ENCODE assay signal across 27 cellular contexts in the genomic region with DNA sequence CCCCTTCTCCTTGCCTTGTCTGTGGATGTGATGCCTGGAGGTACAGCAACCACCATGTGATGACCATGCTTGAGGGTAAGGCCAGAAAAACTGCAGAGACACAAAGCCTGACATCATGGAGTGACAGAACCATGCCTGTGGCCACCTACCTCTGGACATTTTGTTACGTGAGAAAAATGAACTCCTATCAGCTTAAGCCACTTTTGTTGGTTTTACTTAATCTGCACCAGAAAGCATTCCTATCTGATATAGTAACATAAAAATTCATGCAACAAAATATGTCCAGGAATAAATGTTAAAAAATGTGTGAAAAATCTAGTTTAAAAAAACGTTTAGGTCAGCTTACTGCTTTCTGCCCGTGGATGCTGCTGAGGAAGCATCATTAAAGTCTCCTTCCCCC. TPM values are rescaled to one million over a fixed set of nuclear protein-coding genes. Genes with fewer than 3 reads are reported as not detected.
"Had no signal": no experiment of that assay in that cellular context is flagged by ENCODE, and none has a peak within 500 bp of the region (broad histone marks: within the 10 kb centered on the region; RNA-seq: fewer than 3 reads in every experiment).

No MANE protein-coding gene starts in this region.

- H3K4me1 ChIP-seq: pancreas, prostate gland, upper lobe of left lung, vagina had no signal

- H3K27me3 ChIP-seq: neutrophil, pancreas, upper lobe of left lung, vagina had no signal

- ATAC-seq: activated CD4-positive, alpha-beta T cell treated with anti-CD3 and anti-CD28 coated beads for 36 hours; activated CD8-positive, alpha-beta memory T cell treated with anti-CD3 and anti-CD28 coated beads, Interleukin-2, amount 10 ng/mL, durations not matched to agents 7 days and 5 days; activated CD8-positive, alpha-beta T cell treated with anti-CD3 and anti-CD28 coated beads, Interleukin-2, amount 10 ng/mL, durations not matched to agents 7 days and 5 days; activated naive CD4-positive, alpha-beta T cell treated with anti-CD3 and anti-CD28 coated beads, Interleukin-2, amount 50 U/mL, for 72 hours; esophagus mucosa; left colon; pancreas; sciatic nerve; stimulated activated effector memory CD8-positive, alpha-beta T cell treated with anti-CD3 and anti-CD28 coated beads, Interleukin-12 subunit alpha, Interleukin-12 subunit beta, amount 100 ng/mL, for 72 hours had no signal

- H3K4me3 ChIP-seq: pancreas, prostate gland, upper lobe of left lung, vagina had no signal

- DNase-seq: activated B cell treated with CpG ODN at 0.5 μM for 24 hours; activated CD4-positive, alpha-beta T cell treated with anti-CD3 and anti-CD28 coated beads for 36 hours; activated CD8-positive, alpha-beta memory T cell treated with anti-CD3 and anti-CD28 coated beads, Interleukin-2, amount 10 ng/mL, durations not matched to agents 7 days and 5 days; activated CD8-positive, alpha-beta T cell treated with anti-CD3 and anti-CD28 coated beads, Interleukin-2, amount 10 ng/mL, durations not matched to agents 7 days and 5 days; activated naive CD4-positive, alpha-beta T cell; activated T-cell treated with anti-CD3 and anti-CD28 coated beads, Interleukin-2, amount 50 U/mL, for 48 hours; aorta; caudate nucleus; endodermal cell; hippocampal formation; kidney; left colon; mammary epithelial cell; nephron progenitor cell; pancreas; retina; small intestine; stimulated activated CD4-positive, alpha-beta T cell treated with anti-CD3 and anti-CD28 coated beads, Interleukin-4, amount 100 ng/mL, for 24 hours; T-helper 1 cell; upper lobe of left lung had no signal

- H3K9me3 ChIP-seq: neutrophil, pancreas, prostate gland, upper lobe of left lung, vagina had no signal

- H3K27ac ChIP-seq: neutrophil, pancreas, prostate gland, upper lobe of left lung, vagina had no signal

- H3K36me3 ChIP-seq: pancreas, prostate gland had no signal

RNA-seq across cellular contexts. Expression of a gene that starts 42.6 kb away (rescaled TPM):
- total RNA-seq: activated B cell treated with CpG ODN at 0.5 μM for 24 hours; activated CD4-positive, alpha-beta T cell treated with anti-CD3 and anti-CD28 coated beads for 36 hours; activated CD8-positive, alpha-beta memory T cell treated with anti-CD3 and anti-CD28 coated beads, Interleukin-2, amount 10 ng/mL, durations not matched to agents 7 days and 5 days; activated CD8-positive, alpha-beta T cell treated with anti-CD3 and anti-CD28 coated beads, Interleukin-2, amount 10 ng/mL, durations not matched to agents 7 days and 5 days; activated naive CD4-positive, alpha-beta T cell treated with anti-CD3 and anti-CD28 coated beads, Interleukin-2, amount 50 U/mL, for 72 hours; endodermal cell had no signal
